2 cellular contexts compared by ENCODE assay signal in genomic region chr1:206915085-206915735, GRCh38.
TF ChIP-seq lines count a peak whose summit lies in the region.

No MANE protein-coding gene starts in this region.

TF ChIP-seq in HepG2, 621 proteins besides CTCF, POLR2A, EP300 and RAD21:
- TF ChIP-seq CREB1 (IDR thresholded peaks at IDR 0.05) = peak; percentile 21; the same call in 1 of the 2 replicates
- TF ChIP-seq CREB1 (CRISPR knock-in tag; IDR thresholded peaks at IDR 0.05) = no peak
- no peak for TF ChIP-seq NBN (conservative IDR thresholded peaks at IDR 0.05)

TF ChIP-seq in SK-N-SH, 30 proteins besides CTCF, POLR2A, EP300 and RAD21:
- TF ChIP-seq MEF2A (IDR thresholded peaks at IDR 0.05; ENCODE audit: borderline replicate concordance, low read depth) = no peak
- no peak for TF ChIP-seq NFIC (IDR thresholded peaks at IDR 0.05; ENCODE audit: borderline replicate concordance)
- no peak for TF ChIP-seq MAX (IDR thresholded peaks at IDR 0.05; ENCODE audit: low read depth)
